Comparison of ENCODE assay signal across 26 cellular contexts in the genomic region with DNA sequence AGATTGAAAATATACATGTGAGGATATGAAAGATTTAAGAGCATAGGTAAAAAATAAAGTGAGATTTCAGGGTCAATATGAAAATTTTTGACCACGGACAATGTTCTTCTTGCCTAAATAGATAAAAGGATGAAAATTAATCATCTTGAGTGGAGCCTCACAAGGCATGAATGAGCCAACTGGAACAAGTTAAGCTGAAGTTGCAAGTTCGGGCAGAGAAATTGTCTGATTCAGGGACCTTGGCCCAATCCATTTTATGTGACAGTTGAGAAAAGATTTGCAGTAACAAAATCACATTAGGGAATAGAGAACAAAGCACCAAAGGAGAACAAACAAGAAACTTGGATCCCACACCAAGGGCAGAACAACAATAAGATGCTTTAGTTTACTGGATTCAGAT.
"Had no signal": no experiment of that assay in that cellular context is flagged by ENCODE, and none has a peak within 500 bp of the region (broad histone marks: within the 10 kb centered on the region; RNA-seq: fewer than 3 reads in every experiment).

No MANE protein-coding gene starts in this region.

- H3K9me3 ChIP-seq: esophagus squamous epithelium, gastrocnemius medialis, psoas muscle, sigmoid colon, testis, tibial artery had no signal

- H3K27me3 ChIP-seq: esophagus squamous epithelium, gastrocnemius medialis, left lung, sigmoid colon, stomach, testis, tibial artery had no signal

- H3K4me1 ChIP-seq: gastrocnemius medialis, left lung, psoas muscle, sigmoid colon, stomach, testis, tibial artery had no signal

- H3K4me3 ChIP-seq: dorsolateral prefrontal cortex, esophagus squamous epithelium, gastrocnemius medialis, left lung, psoas muscle, sigmoid colon, stomach, testis, tibial artery had no signal

- FAIRE-seq: kidney had no signal

- H3K36me3 ChIP-seq: esophagus squamous epithelium, gastrocnemius medialis, left lung, sigmoid colon, stomach, tibial artery had no signal

- H3K27ac ChIP-seq: dorsolateral prefrontal cortex, esophagus squamous epithelium, gastrocnemius medialis, left lung, psoas muscle, sigmoid colon, stomach, testis, tibial artery had no signal

- DNase-seq: cerebellar nuclear complex; dorsolateral prefrontal cortex; effector CD8-positive, alpha-beta T cell; endodermal cell; esophagus squamous epithelium; gastrocnemius medialis; head of caudate nucleus; kidney; left cardiac atrium; left lung; mesendoderm; midbrain; naive thymus-derived CD4-positive, alpha-beta T cell; nephron progenitor cell; nucleus accumbens; psoas muscle; right cardiac atrium; sigmoid colon; stimulated activated CD4-positive, alpha-beta T cell treated with anti-CD3 and anti-CD28 coated beads, Interleukin-2, amount 100 ng/mL, for 24 hours; stimulated activated CD4-positive, alpha-beta T cell treated with anti-CD3 and anti-CD28 coated beads, Interleukin-4, amount 100 ng/mL, for 24 hours; stimulated activated naive CD4-positive, alpha-beta T cell treated with Interleukin-2 at 50 U/mL for 16 hours; stomach; substantia nigra; testis; tibial artery had no signal

- ATAC-seq: gastrocnemius medialis; left cardiac atrium; left lung; naive thymus-derived CD4-positive, alpha-beta T cell; psoas muscle; right cardiac atrium; stimulated activated effector memory CD8-positive, alpha-beta T cell treated with anti-CD3 and anti-CD28 coated beads, Interleukin-12 subunit alpha, Interleukin-12 subunit beta, amount 100 ng/mL, for 72 hours had no signal
